ENCODE assay signal across 8 cellular contexts in the genomic region with DNA sequence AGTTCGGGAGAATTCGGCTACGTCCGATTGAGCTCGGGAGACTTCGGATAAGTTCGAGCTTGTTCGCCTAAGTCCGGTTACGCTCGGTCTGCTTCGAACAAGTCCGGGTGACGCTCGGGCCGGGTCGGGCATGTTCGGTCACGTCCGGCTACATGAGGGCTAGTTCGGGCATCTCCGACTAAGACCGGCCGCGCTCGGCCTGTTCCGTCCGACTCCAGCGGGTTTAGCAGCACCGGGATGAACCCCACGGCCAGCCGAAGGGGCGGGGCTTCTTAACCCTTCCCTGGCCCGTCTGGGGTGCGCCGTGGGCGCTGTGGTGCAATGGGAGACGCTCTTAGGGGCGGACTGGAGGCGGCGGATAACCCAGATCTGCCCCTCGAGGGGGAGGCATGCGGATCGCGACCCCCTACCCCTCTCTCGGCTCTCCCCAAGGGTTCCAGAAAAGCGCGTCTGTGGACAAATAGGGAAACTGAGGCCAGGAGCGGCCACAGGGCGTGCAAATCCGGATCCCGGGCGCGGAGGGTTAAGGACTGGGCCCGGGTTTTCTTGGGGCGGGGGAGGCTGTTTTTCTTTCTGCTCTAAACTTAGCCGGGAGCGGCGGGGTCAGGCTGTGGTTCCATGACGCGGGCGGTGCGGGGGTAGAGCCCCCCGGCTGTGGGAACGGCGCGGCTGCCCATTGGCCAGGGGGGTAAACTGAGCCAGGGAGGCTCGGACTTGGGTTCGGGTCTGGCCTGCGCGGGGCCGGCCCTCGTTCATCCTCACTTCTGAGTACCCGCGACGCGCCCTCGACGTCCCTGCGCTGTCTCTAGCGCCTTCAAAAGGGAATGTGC.
A peak's percentile ranks its signal among the peaks of the same experiment; 100 is the strongest.
DNase-seq lines count a peak whose midpoint lies in the region; TF ChIP-seq lines count a peak whose summit lies in the region.

No MANE protein-coding gene starts in this region.

- peak overlapping the region; percentile 15 to 43 (median 31) for H3K27ac Mint-ChIP-seq in nephron

- peak overlapping the region; percentile 46 for H3K4me3 ChIP-seq in LNCaP clone FGC (ENCODE audit: low read depth, low read length)
- peak overlapping the region; percentile 27 to 57 for H3K4me3 ChIP-seq in foreskin fibroblast (ENCODE audit: low read depth in 1 of 2, low read length in 2 of 2)

- no peaks in the 10 kb centered on the region for H3K36me3 Mint-ChIP-seq in nephron (ENCODE audit: low read depth)

- DNase-seq in DMS53 treated with DMSO at 0.1 percent for 48 hours (lab: John Stamatoyannopoulos, UW; ENCODE audit: unreplicated experiment): peak; percentile 83
- peak; percentile 74 for DNase-seq in GOT3 (lab: John Stamatoyannopoulos, UW)
- DNase-seq in LNCaP clone FGC (ENCODE audit: low read depth): peak; percentile 97
- DNase-seq in SHP77 (lab: John Stamatoyannopoulos, UW): peak; percentile 94 to 97
- DNase-seq in activated gamma-delta T cell (lab: John Stamatoyannopoulos, UW): peak; percentile 63
- peak; percentile 97 to 100 for DNase-seq in foreskin fibroblast
- peak; percentile 63 to 82 (median 74) for DNase-seq in stimulated activated naive CD4-positive, alpha-beta T cell (lab: John Stamatoyannopoulos, UW)

- no peaks in the 10 kb centered on the region for H3K9me3 Mint-ChIP-seq in nephron

- H3K4me1 Mint-ChIP-seq in nephron: peaks cover 19% of the 10 kb centered on the region

- H3K27me3 Mint-ChIP-seq in nephron (ENCODE audit: low read depth): peaks cover 57% of the 10 kb centered on the region

- TF ChIP-seq CTCF in LNCaP clone FGC (IDR thresholded peaks at IDR 0.05; ENCODE audit: control insufficient read depth, extremely low read depth, insufficient read depth) (no peak), foreskin fibroblast (IDR thresholded peaks at IDR 0.05; ENCODE audit: low read depth, low read length) (no peak), nephron (IDR thresholded peaks at IDR 0.05; ENCODE audit: unreplicated experiment in 3 of 3) (no peak)

- peak overlapping the region; percentile 83 to 86 (median 85) for H3K4me3 Mint-ChIP-seq in nephron

Comparison
In these comparisons a context has a peak if more than half of its experiments do, and no peak if none do; other contexts are left out.
1. Peak in every context shown above with its lines: DNase-seq and H3K4me3 ChIP-seq.